12 cellular contexts compared by ENCODE assay signal in the genomic region with DNA sequence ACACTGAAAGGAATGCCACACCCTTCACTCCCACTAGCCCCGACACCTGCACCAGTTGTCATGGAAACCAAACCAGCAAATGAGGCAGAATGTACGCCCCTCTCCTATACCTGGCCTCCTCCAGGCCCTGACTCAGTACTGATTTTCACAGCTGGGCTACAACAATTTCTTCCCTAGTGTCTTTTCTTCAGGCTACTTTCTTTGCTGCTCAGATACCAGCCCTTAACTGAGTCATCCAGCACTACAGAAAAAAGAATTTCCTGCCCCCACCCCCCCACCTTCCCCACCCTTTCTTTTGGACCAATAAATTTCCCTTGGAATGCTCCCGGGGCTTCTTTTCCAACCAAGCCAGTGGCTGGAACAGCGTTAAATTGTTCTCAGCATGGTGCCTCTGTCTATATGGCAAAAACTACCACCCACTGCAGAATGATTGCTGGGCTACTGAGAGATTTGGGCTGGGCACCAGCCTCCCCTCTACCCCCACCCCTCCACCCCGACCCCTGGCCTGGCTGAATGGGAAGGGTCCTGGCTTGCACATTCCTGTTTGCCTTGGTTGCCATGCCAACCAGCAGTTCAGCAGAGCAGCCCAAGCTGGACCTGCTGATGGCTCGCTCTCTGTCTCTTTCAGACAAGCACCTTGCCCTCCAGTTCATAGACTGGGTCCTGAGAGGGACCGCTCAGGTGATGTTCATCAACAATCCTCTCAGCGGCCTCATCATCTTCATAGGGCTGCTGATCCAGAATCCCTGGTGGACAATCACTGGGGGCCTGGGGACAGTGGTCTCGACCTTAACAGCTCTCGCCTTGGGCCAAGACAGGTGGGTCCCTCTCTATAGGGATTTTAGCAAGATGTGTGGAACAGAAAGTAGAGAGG. TPM values are rescaled to one million over a fixed set of nuclear protein-coding genes. Genes with fewer than 3 reads are reported as not detected.
DNase-seq lines count a peak whose midpoint lies in the region; ATAC-seq and FAIRE-seq lines count a peak whose summit lies in the region.
"Had no signal": no experiment of that assay in that cellular context is flagged by ENCODE, and none has a peak within 500 bp of the region (broad histone marks: within the 10 kb centered on the region; RNA-seq: fewer than 3 reads in every experiment).

No MANE protein-coding gene starts in this region.

- intact Hi-C loops in left cardiac atrium (cut with DNase I) (no loop called here), Right ventricle myocardium inferior (cut with DNase I) (no loop called here), posterior cingulate gyrus (cut with DNase I) (no loop called here)

- peak overlapping the region; percentile 57 for H3K9ac ChIP-seq in adipocyte (ENCODE audit: low read length)

- no peak for DNase-seq in left cardiac atrium
- DNase-seq in Right ventricle myocardium inferior (ENCODE audit: missing footprints) = no peak
- DNase-seq in adipocyte (ENCODE audit: low read depth) = peak; percentile 21
- peak; percentile 70 for DNase-seq in iPS-NIHi11 (ENCODE audit: low spot score)
- DNase-seq in urothelium cell line (ENCODE audit: low spot score) = peak; percentile 66
- no peak for DNase-seq in posterior cingulate gyrus
- DNase-seq: NCI-H2029 treated with DMSO at 0.1 percent for 48 hours had no signal

- no peaks in the 10 kb centered on the region for H3K36me3 ChIP-seq in adipocyte (ENCODE audit: control insufficient read depth, insufficient read depth, low read length, severe bottlenecking)

- no peaks in the 10 kb centered on the region for H3K9me3 ChIP-seq in adipocyte (ENCODE audit: control insufficient read depth, low read length)

- peak; percentile 17 to 74 for ATAC-seq in left cardiac atrium
- no peak for ATAC-seq in Right ventricle myocardium inferior
- ATAC-seq in HG02938 (IDR thresholded peaks at IDR 0.05; ENCODE audit: unreplicated experiment) = no peak
- no peak for ATAC-seq in HG03039 (IDR thresholded peaks at IDR 0.05; ENCODE audit: unreplicated experiment)
- ATAC-seq: sciatic nerve had no signal

- H3K4me3 ChIP-seq in adipocyte (ENCODE audit: low read length) = no peak overlapping the region

- peaks cover 4% of the 10 kb centered on the region for H3K27me3 ChIP-seq in adipocyte (replicated peaks; ENCODE audit: control insufficient read depth, insufficient read depth, low read length)

- H3K4me1 ChIP-seq in adipocyte (ENCODE audit: control insufficient read depth, insufficient read depth, low read length) = peaks cover 24% of the 10 kb centered on the region

- no peak for FAIRE-seq in urothelium cell line (lab: Jason Lieb, UNC)
- FAIRE-seq: colon had no signal

RNA-seq across cellular contexts. Expression of gene SLC14A2, which starts 11.3 kb away (rescaled TPM):
- total RNA-seq in left cardiac atrium = under 1 TPM; 0.03 to 0.10 TPM
- total RNA-seq in Right ventricle myocardium inferior = not detected
- total RNA-seq: kidney epithelial cell had no signal

Comparison
In these comparisons a context has a peak if more than half of its experiments do, and no peak if none do; other contexts are left out.
1. ATAC-seq: peak in left cardiac atrium (2 of 2); none in Right ventricle myocardium inferior (single experiment), HG02938 (single experiment) and HG03039 (single experiment).
2. DNase-seq: peak in adipocyte (single experiment), iPS-NIHi11 (single experiment) and urothelium cell line (single experiment); none in left cardiac atrium (single experiment), Right ventricle myocardium inferior (single experiment) and posterior cingulate gyrus (0 of 10).